Comparison of ENCODE assay signal across 1 cellular context in the genomic region with DNA sequence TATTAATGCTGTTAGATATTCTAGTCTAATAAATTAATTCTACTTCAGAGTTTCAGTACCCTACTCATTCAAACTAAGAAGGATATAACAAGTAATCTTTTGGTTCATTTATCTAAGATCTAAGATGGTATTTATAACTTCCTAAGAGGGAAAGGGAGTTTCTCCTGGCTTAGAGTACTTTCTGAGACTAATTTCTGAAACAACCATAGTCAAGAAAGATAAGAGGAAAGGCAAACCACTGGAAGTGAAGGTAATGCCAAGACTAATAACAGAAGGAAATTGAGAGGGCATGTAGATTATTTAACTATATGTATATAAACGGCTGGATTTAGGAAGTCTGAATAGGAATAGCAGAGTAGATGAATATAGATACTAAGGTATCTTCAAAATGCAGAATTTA.
TF ChIP-seq lines count a peak whose summit lies in the region.

No MANE protein-coding gene starts in this region.

TF ChIP-seq in SK-N-SH, 30 proteins besides CTCF, POLR2A, EP300 and RAD21 (continued from another document):
- TF ChIP-seq, protein P1, sequence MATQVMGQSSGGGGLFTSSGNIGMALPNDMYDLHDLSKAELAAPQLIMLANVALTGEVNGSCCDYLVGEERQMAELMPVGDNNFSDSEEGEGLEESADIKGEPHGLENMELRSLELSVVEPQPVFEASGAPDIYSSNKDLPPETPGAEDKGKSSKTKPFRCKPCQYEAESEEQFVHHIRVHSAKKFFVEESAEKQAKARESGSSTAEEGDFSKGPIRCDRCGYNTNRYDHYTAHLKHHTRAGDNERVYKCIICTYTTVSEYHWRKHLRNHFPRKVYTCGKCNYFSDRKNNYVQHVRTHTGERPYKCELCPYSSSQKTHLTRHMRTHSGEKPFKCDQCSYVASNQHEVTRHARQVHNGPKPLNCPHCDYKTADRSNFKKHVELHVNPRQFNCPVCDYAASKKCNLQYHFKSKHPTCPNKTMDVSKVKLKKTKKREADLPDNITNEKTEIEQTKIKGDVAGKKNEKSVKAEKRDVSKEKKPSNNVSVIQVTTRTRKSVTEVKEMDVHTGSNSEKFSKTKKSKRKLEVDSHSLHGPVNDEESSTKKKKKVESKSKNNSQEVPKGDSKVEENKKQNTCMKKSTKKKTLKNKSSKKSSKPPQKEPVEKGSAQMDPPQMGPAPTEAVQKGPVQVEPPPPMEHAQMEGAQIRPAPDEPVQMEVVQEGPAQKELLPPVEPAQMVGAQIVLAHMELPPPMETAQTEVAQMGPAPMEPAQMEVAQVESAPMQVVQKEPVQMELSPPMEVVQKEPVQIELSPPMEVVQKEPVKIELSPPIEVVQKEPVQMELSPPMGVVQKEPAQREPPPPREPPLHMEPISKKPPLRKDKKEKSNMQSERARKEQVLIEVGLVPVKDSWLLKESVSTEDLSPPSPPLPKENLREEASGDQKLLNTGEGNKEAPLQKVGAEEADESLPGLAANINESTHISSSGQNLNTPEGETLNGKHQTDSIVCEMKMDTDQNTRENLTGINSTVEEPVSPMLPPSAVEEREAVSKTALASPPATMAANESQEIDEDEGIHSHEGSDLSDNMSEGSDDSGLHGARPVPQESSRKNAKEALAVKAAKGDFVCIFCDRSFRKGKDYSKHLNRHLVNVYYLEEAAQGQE (IDR thresholded peaks at IDR 0.05; ENCODE audit: low read depth, low read length) = no peak
- no peak for TF ChIP-seq FOSL2 (IDR thresholded peaks at IDR 0.05; ENCODE audit: borderline replicate concordance, low read depth)
- no peak for TF ChIP-seq NRF1 (IDR thresholded peaks at IDR 0.05; ENCODE audit: low read depth, low read length)
- no peak for TF ChIP-seq CHD2 (IDR thresholded peaks at IDR 0.05; ENCODE audit: low read length, partially characterized antibody)
- TF ChIP-seq RFX5 (IDR thresholded peaks at IDR 0.05; ENCODE audit: low read length) = no peak
- TF ChIP-seq, protein P2, sequence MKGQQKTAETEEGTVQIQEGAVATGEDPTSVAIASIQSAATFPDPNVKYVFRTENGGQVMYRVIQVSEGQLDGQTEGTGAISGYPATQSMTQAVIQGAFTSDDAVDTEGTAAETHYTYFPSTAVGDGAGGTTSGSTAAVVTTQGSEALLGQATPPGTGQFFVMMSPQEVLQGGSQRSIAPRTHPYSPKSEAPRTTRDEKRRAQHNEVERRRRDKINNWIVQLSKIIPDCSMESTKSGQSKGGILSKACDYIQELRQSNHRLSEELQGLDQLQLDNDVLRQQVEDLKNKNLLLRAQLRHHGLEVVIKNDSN (IDR thresholded peaks at IDR 0.05; ENCODE audit: borderline replicate concordance, low read depth) = no peak
- TF ChIP-seq, protein P3, sequence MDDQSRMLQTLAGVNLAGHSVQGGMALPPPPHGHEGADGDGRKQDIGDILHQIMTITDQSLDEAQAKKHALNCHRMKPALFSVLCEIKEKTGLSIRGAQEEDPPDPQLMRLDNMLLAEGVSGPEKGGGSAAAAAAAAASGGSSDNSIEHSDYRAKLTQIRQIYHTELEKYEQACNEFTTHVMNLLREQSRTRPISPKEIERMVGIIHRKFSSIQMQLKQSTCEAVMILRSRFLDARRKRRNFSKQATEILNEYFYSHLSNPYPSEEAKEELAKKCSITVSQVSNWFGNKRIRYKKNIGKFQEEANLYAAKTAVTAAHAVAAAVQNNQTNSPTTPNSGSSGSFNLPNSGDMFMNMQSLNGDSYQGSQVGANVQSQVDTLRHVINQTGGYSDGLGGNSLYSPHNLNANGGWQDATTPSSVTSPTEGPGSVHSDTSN (IDR thresholded peaks at IDR 0.05) = no peak
- TF ChIP-seq, protein P4, sequence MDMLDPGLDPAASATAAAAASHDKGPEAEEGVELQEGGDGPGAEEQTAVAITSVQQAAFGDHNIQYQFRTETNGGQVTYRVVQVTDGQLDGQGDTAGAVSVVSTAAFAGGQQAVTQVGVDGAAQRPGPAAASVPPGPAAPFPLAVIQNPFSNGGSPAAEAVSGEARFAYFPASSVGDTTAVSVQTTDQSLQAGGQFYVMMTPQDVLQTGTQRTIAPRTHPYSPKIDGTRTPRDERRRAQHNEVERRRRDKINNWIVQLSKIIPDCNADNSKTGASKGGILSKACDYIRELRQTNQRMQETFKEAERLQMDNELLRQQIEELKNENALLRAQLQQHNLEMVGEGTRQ (IDR thresholded peaks at IDR 0.05; ENCODE audit: borderline replicate concordance, low read depth, low read length) = no peak
- TF ChIP-seq RCOR1 (IDR thresholded peaks at IDR 0.05; ENCODE audit: low read length) = no peak
- TF ChIP-seq POLR2AphosphoS5 (IDR thresholded peaks at IDR 0.05; ENCODE audit: low read depth, low read length) = no peak
TF ChIP-seq in SK-N-SH: peak in this region for 0.
